Comparison of ENCODE assay signal across 8 cellular contexts in genomic region chr15:68228143-68228970, GRCh38. TPM values are rescaled to one million over a fixed set of nuclear protein-coding genes. Genes with fewer than 3 reads are reported as not detected.
DNase-seq lines count a peak whose midpoint lies in the region; ATAC-seq and TF ChIP-seq lines count a peak whose summit lies in the region.

No MANE protein-coding gene starts in this region.

- H3K36me3 ChIP-seq in tibial artery: no peaks in the 10 kb centered on the region

- peak overlapping the region; percentile 59 to 72 for H3K27ac ChIP-seq in tibial artery

- no peak for TF ChIP-seq CTCF in tibial artery (IDR thresholded peaks at IDR 0.05)

- intact Hi-C loops in tibial artery (cut with DNase I; ENCODE audit: low total_unique reads): no loop called here

- H3K4me1 ChIP-seq in tibial artery: peaks cover 0 to 19% (median 13%) of the 10 kb centered on the region in 4 donors

- ATAC-seq in left lobe of liver (no peak), GM21526 (IDR thresholded peaks at IDR 0.05; ENCODE audit: low FRiP score, unreplicated experiment) (no peak)

- DNase-seq in EL (peak; percentile 38), LHCN-M2 (ENCODE audit: low read depth) (peak; percentile 19), astrocyte of the hippocampus (ENCODE audit: low read depth, low spot score) (peak; percentile 34), left lobe of liver (ENCODE audit: low spot score) (peak; percentile 43), tibial artery (peak in 1 of 2 donors; percentile 58), C1 segment of cervical spinal cord (lab: John Stamatoyannopoulos, UW) (no peak)
- no peak for DNase-seq in activated CD4-positive, alpha-beta T cell treated with anti-CD3 and anti-CD28 coated beads for 1 hour

- H3K27me3 ChIP-seq in tibial artery: no peaks in the 10 kb centered on the region

- H3K9me3 ChIP-seq in tibial artery: no peaks in the 10 kb centered on the region

- peak overlapping the region; percentile 83 to 99 for H3K4me3 ChIP-seq in tibial artery

RNA-seq across cellular contexts. Expression of gene CLN6, which starts 1.2 kb away (rescaled TPM):
- total RNA-seq in LHCN-M2 (2014; rRNA removed) (34.9 and 40.9 TPM in 2 replicates), left lobe of liver (12.2 TPM)
- 28.8 TPM for polyA plus RNA-seq in LHCN-M2 (2012)

RNA-seq across cellular contexts. Expression of gene CALML4, which starts 23.2 kb away (rescaled TPM):
- 2.0 and 2.2 TPM in 2 replicates for total RNA-seq in LHCN-M2 (2014; rRNA removed)
- 1.1 TPM for polyA plus RNA-seq in LHCN-M2 (2012)
- total RNA-seq in left lobe of liver: 6.8 TPM

RNA-seq across cellular contexts. Expression of gene FEM1B, which starts 49.2 kb away (rescaled TPM):
- total RNA-seq in LHCN-M2 (2014; rRNA removed) (28.0 and 32.2 TPM in 2 replicates), left lobe of liver (21.5 TPM)
- polyA plus RNA-seq in LHCN-M2 (2012): 8.9 TPM

Comparison
In these comparisons a context has a peak if more than half of its experiments do, and no peak if none do; other contexts are left out.
1. DNase-seq: peak in EL (single experiment), LHCN-M2 (single experiment), astrocyte of the hippocampus (single experiment) and left lobe of liver (single experiment); none in C1 segment of cervical spinal cord (0 of 14) and activated CD4-positive, alpha-beta T cell treated with anti-CD3 and anti-CD28 coated beads for 1 hour (single experiment).